10 cellular contexts compared by ENCODE assay signal in the genomic region with DNA sequence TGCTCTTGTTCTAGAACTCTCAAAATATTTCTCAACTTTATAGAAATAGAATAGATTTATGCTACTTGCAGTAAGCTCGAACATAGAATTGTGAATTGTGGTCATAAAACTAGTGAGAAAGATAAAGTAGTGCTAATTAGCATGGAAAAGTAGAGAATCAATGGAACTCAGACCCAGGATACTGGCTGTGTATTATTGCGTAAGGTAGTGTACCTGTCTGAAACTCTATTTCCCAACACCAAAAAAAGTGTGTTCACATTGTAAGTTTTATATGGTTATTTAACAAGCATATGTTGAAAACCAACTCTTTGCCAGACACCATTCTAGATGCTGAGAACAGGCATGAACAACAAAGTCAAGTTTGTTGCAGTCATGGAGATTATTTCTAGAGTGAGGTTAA.
"Had no signal": no experiment of that assay in that cellular context is flagged by ENCODE, and none has a peak within 500 bp of the region (broad histone marks: within the 10 kb centered on the region; RNA-seq: fewer than 3 reads in every experiment).

No MANE protein-coding gene starts in this region.

- H2AFZ ChIP-seq: GM23248 had no signal

- H3K4me3 ChIP-seq: GM23248, HAP-1 had no signal

- H3K4me2 ChIP-seq: KMS-11 had no signal

- H3K36me3 ChIP-seq: HAP-1 had no signal

- H3K27ac ChIP-seq: GM23248, KMS-11 had no signal

- DNase-seq: GM23248, GOT3, H7, HFFc6, Karpas-422, KBM-7 had no signal

- H3K9ac ChIP-seq: GM23248, KMS-11 had no signal

- FAIRE-seq: HTR-8/SVneo had no signal

- ATAC-seq: HCT116 had no signal

- H3K9me3 ChIP-seq: HAP-1 had no signal

- H3K4me1 ChIP-seq: HAP-1 had no signal
